In genomic region chr2:131516621-131517020, GRCh38 we compare ENCODE assay signal across 13 cellular contexts. TPM values are rescaled to one million over a fixed set of nuclear protein-coding genes. Genes with fewer than 3 reads are reported as not detected.
A peak's percentile ranks its signal among the peaks of the same experiment; 100 is the strongest.
DNase-seq lines count a peak whose midpoint lies in the region; ATAC-seq and TF ChIP-seq lines count a peak whose summit lies in the region.
"Not testable (repeated sequence)": the region's sequence is repeated elsewhere in the genome, so short reads cannot be mapped to it uniquely, and the experiment has no call there.
"Had no signal": no experiment of that assay in that cellular context is flagged by ENCODE, and none has a peak within 500 bp of the region (broad histone marks: within the 10 kb centered on the region; RNA-seq: fewer than 3 reads in every experiment).

No MANE protein-coding gene starts in this region.

- H3K27ac ChIP-seq in SK-N-SH (ENCODE audit: low read depth in 2 of 2, low read length in 1 of 2); spleen: not testable (repeated sequence)

- H2AFZ ChIP-seq in SK-N-SH (ENCODE audit: low read depth): not testable (repeated sequence)

- H3K4me1 Mint-ChIP-seq in Calu3 (ENCODE audit: low read depth, unreplicated experiment): not testable (repeated sequence)

- H3K4me2 ChIP-seq in SK-N-SH: not testable (repeated sequence)

- not testable (repeated sequence) for H3K4me3 ChIP-seq in H7 (ENCODE audit: insufficient read depth, low read depth, low read length); SK-N-SH (ENCODE audit: low read depth in 2 of 2, low read length in 1 of 2); cardiac fibroblast (replicated peaks in 1 of 2; ENCODE audit: low read depth in 2 of 2, low read length in 2 of 2); spleen

- not testable (repeated sequence) for H3K9me2 ChIP-seq in SK-N-SH

- peak; percentile 13 for DNase-seq in Calu3
- DNase-seq in H7: peak; percentile 72
- peak; percentile 12 for DNase-seq in NCI-H1105 treated with DMSO at 0.1 percent for 48 hours (lab: John Stamatoyannopoulos, UW)
- peak; percentile 38 for DNase-seq in SK-N-SH
- DNase-seq in cardiac fibroblast (ENCODE audit: low read depth in 2 of 2): peak in 1 of 2 donors; percentile 25
- peak; percentile 76 for DNase-seq in Right ventricle myocardium superior
- peak; percentile 12 to 65 for DNase-seq in lung microvascular endothelial cell (ENCODE audit: low read depth in 2 of 2)
- DNase-seq in spleen: peak; percentile 68

- not testable (repeated sequence) for H3K4me1 ChIP-seq in SK-N-SH (ENCODE audit: control insufficient read depth in 1 of 2, insufficient read depth in 2 of 2, low read depth in 1 of 2, low read length in 1 of 2)
- H3K4me1 ChIP-seq in spleen: peaks cover 0 to 19% (median 6%) of the 10 kb centered on the region in 6 donors

- not testable (repeated sequence) for H4K20me1 ChIP-seq in SK-N-SH (ENCODE audit: insufficient read depth)

- TF ChIP-seq RAD21 in SK-N-SH (IDR thresholded peaks at IDR 0.05; ENCODE audit: low read length): not testable (repeated sequence)

- BruUV-seq in Calu3 (replicated peaks; lab: Mats Ljungman, UMichigan): not testable (repeated sequence)

- POLR2A ChIA-PET in SK-N-SH (lab: Yijun Ruan, JAX): not testable (repeated sequence)

- not testable (repeated sequence) for H3F3A ChIP-seq in SK-N-SH (replicated peaks; ENCODE audit: insufficient read depth)

- peaks cover 11% of the 10 kb centered on the region for H3K36me3 ChIP-seq in H7 (replicated peaks; ENCODE audit: control insufficient read depth, insufficient read depth, low read length)
- not testable (repeated sequence) for H3K36me3 ChIP-seq in SK-N-SH (replicated peaks in 1 of 2; ENCODE audit: control insufficient read depth in 1 of 2, insufficient read depth in 2 of 2, low read length in 1 of 2)
- H3K36me3 ChIP-seq in spleen: peaks cover 0 to 94% (median 51%) of the 10 kb centered on the region in 6 donors

- 64% methylated on average over 2 of the region's 11 CpGs for WGBS in SK-N-SH (ENCODE audit: low lambda C conversion rate)
- WGBS in spleen, 5 donors: 84 to 93% (median 87%) methylated on average over 10 to 11 of the region's 11 CpGs; no CpG with 5 or more reads in 1 of the 5 donors

- not testable (repeated sequence) for H3K9me3 Mint-ChIP-seq in Calu3 (ENCODE audit: low read depth, unreplicated experiment)

- intact Hi-C loops in Calu3 (cut with micrococcal nuclease; ENCODE audit: unreplicated experiment); Right ventricle myocardium superior (cut with DNase I); spleen (cut with DNase I; ENCODE audit: low total_unique reads): not testable (repeated sequence)

- H3K9ac ChIP-seq in SK-N-SH: not testable (repeated sequence)

- TF ChIP-seq EP300 in SK-N-SH (IDR thresholded peaks at IDR 0.05; ENCODE audit: borderline replicate concordance in 1 of 2, low read depth in 1 of 2, low read length in 1 of 2): not testable (repeated sequence)

- not testable (repeated sequence) for H3K27me3 ChIP-seq in H7 (ENCODE audit: control insufficient read depth, insufficient read depth, low read length); SK-N-SH (ENCODE audit: insufficient read depth); spleen (replicated peaks in 1 of 7)

- not testable (repeated sequence) for TF ChIP-seq POLR2A in spleen (IDR thresholded peaks at IDR 0.05)

- H3K79me2 ChIP-seq in SK-N-SH (ENCODE audit: insufficient read depth): not testable (repeated sequence)

- H3K27ac Mint-ChIP-seq in Calu3 (ENCODE audit: unreplicated experiment): not testable (repeated sequence)

- not testable (repeated sequence) for H3K27me3 Mint-ChIP-seq in Calu3 (ENCODE audit: unreplicated experiment)

- CTCF ChIA-PET in Calu3 (lab: Charles Lee); SK-N-SH (lab: Yijun Ruan, JAX): not testable (repeated sequence)

- not testable (repeated sequence) for H3K4me3 Mint-ChIP-seq in Calu3 (ENCODE audit: low read depth, unreplicated experiment)

- H3K9me3 ChIP-seq in SK-N-SH, spleen: not testable (repeated sequence)

- ATAC-seq in Right ventricle myocardium superior (ENCODE audit: poor library complexity): peak; percentile 80

- not testable (repeated sequence) for TF ChIP-seq CTCF in Calu3 (IDR thresholded peaks at IDR 0.05; ENCODE audit: unreplicated experiment); SK-N-SH (IDR thresholded peaks at IDR 0.05); spleen (IDR thresholded peaks at IDR 0.05 in 8 of 11, conservative IDR thresholded peaks at IDR 0.05 in 3 of 11)
- peak; percentile 34 for TF ChIP-seq CTCF in cardiac fibroblast (IDR thresholded peaks at IDR 0.05; ENCODE audit: low read depth, low read length)

- peaks cover 19% of the 10 kb centered on the region for H3K36me3 Mint-ChIP-seq in Calu3 (ENCODE audit: insufficient read depth, unreplicated experiment)

RNA-seq across cellular contexts. Expression of gene CCDC74A, which starts 11.1 kb away (rescaled TPM):
- total RNA-seq in Calu3 (2022) (1.2 and 2.0 TPM in 2 replicates), Right ventricle myocardium superior (0.35 TPM), lung microvascular endothelial cell (3.5 and 5.6 TPM in 2 replicates), spleen (1 to 10 TPM in 4 of 7 donors, under 1 TPM in 3; 0.44 to 3.7 (median 1.0) TPM)
- total RNA-seq in H7 (2014; rRNA removed; shearing (Covaris generic)): 12.5 and 20.7 TPM in 2 replicates
- polyA plus RNA-seq in SK-N-SH (2012; rRNA removed) (16.6 and 21.3 TPM in 2 replicates), spleen (1 to 10 TPM in 2 of 3 donors, under 1 TPM in 1; 0.77 to 1.2 (median 1.2) TPM)
- 9.8 and 12.4 TPM in 2 replicates for polyA plus RNA-seq in SK-N-SH (2012; cell fraction: cytosol; rRNA removed)
- 71.8 and 105 TPM in 2 replicates for polyA plus RNA-seq in SK-N-SH (2012; cell fraction: nucleus; rRNA removed)

RNA-seq across cellular contexts. Expression of gene MZT2A, which starts 24.4 kb away (rescaled TPM):
- total RNA-seq in Calu3 (2022): 100 and 108 TPM in 2 replicates
- 156 and 163 TPM in 2 replicates for total RNA-seq in H7 (2014; rRNA removed; shearing (Covaris generic))
- polyA plus RNA-seq in SK-N-SH (2012; rRNA removed): 48.0 and 61.9 TPM in 2 replicates
- 58.0 and 60.3 TPM in 2 replicates for polyA plus RNA-seq in SK-N-SH (2012; cell fraction: cytosol; rRNA removed)
- polyA plus RNA-seq in SK-N-SH (2012; cell fraction: nucleus; rRNA removed): 20.2 and 24.6 TPM in 2 replicates
- 337 TPM for total RNA-seq in Right ventricle myocardium superior
- 116 and 156 TPM in 2 replicates for total RNA-seq in lung microvascular endothelial cell
- 10 to 100 TPM; 23.7 to 70.6 (median 38.4) TPM for total RNA-seq in spleen
- 100 to 1,000 TPM in 2 of 3 donors, 10 to 100 TPM in 1; 90.0 to 190 (median 108) TPM for polyA plus RNA-seq in spleen

RNA-seq across cellular contexts. Expression of gene TUBA3D, which starts 40.7 kb away (rescaled TPM):
- not detected in 2 replicates for total RNA-seq in Calu3 (2022)
- 0.62 TPM in 1 of 2 replicates, not detected in the other for total RNA-seq in H7 (2014; rRNA removed; shearing (Covaris generic))
- not detected in 2 replicates for polyA plus RNA-seq in SK-N-SH (2012; rRNA removed)
- not detected in 2 replicates for polyA plus RNA-seq in SK-N-SH (2012; cell fraction: cytosol; rRNA removed)
- polyA plus RNA-seq in SK-N-SH (2012; cell fraction: nucleus; rRNA removed): not detected in 2 replicates
- 113 TPM for total RNA-seq in Right ventricle myocardium superior
- not detected in 2 replicates for total RNA-seq in lung microvascular endothelial cell
- total RNA-seq in spleen: not detected
- polyA plus RNA-seq in spleen: under 1 TPM in 2 of 3 donors, not detected in 1; 0.10 to 0.86 TPM
- total RNA-seq: activated T-cell treated with anti-CD3 and anti-CD28 coated beads, Interleukin-2, amount 50 U/mL, for 4 hours; CD4-positive, CD25-positive, alpha-beta regulatory T cell; colonic mucosa; upper lobe of left lung had no signal
- polyA plus RNA-seq: CD4-positive, CD25-positive, alpha-beta regulatory T cell; immature natural killer cell had no signal

Comparison
In these comparisons a context has a peak if more than half of its experiments do, and no peak if none do; other contexts are left out.
1. RNA of gene TUBA3D, which starts 40.7 kb away (total RNA-seq): 113 TPM in Right ventricle myocardium superior (single experiment); 0.62 TPM in H7, not detected in Calu3, not detected in lung microvascular endothelial cell and not detected in spleen; every median in the first group is over 10 times any median in the second.